In genomic region chr12:21221072-21221471, GRCh38 we compare ENCODE assay signal across 9 cellular contexts.
"Had no signal": no experiment of that assay in that cellular context is flagged by ENCODE, and none has a peak within 500 bp of the region (broad histone marks: within the 10 kb centered on the region; RNA-seq: fewer than 3 reads in every experiment).

No MANE protein-coding gene starts in this region.

- H3K36me3 ChIP-seq: HAP-1 had no signal

- H3K4me1 ChIP-seq: HAP-1 had no signal

- H3K9me3 ChIP-seq: HAP-1 had no signal

- DNase-seq: GM23248, GOT3, H7, HFFc6, IMR-90, KG1 had no signal

- H3K9ac ChIP-seq: GM23248 had no signal

- H3K4me3 ChIP-seq: GM23248, HAP-1, K562 had no signal

- H3K27ac ChIP-seq: GM23248 had no signal

- ATAC-seq: HCT116, K562 had no signal
